16 cellular contexts compared by ENCODE assay signal in the genomic region with DNA sequence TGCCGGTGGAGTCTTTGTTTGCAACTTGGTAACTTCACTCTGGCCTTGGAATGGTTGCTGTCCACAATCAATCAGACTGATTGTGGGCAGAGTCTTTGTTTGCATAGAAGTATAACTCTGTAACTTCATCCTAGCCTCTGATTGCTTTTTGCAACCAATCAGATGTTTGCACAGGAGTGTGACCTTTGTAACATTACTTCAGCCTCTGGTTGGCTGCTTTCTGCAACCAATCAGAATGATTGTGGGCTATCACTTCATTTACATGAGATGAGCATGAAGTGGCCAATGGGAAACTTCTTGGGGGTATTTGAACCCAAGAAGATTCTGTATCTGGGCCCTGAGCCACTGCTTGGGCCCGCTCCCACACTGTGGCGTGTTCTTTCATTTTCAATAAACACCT.
"Had no signal": no experiment of that assay in that cellular context is flagged by ENCODE, and none has a peak within 500 bp of the region (broad histone marks: within the 10 kb centered on the region; RNA-seq: fewer than 3 reads in every experiment).

No MANE protein-coding gene starts in this region.

- H3K4me1 ChIP-seq: transverse colon had no signal

- H3K9me3 ChIP-seq: esophagus muscularis mucosa, gastrocnemius medialis, heart right ventricle, ovary, thoracic aorta, transverse colon had no signal

- DNase-seq: cerebellar nuclear complex; effector memory CD8-positive, alpha-beta T cell; gastrocnemius medialis; heart right ventricle; kidney; left cardiac atrium; mammary epithelial cell; natural killer cell; ovary; right cardiac atrium; stimulated activated CD4-positive, alpha-beta T cell treated with anti-CD3 and anti-CD28 coated beads, Interleukin-4, amount 100 ng/mL, for 24 hours; stimulated activated naive CD8-positive, alpha-beta T cell treated with anti-CD3 and anti-CD28 coated beads, Interleukin-15, amount 100 ng/mL, for 72 hours; transverse colon had no signal

- ATAC-seq: effector memory CD8-positive, alpha-beta T cell; gastrocnemius medialis; heart right ventricle; left cardiac atrium; natural killer cell; right cardiac atrium; stimulated activated memory B cell treated with anti-CD40 and anti-IgM and Interleukin-4, amounts not matched to agents 10 μg/mL and 1 μg/mL and 100 μg/mL, for 72 hours; stimulated activated naive CD8-positive, alpha-beta T cell treated with anti-CD3 and anti-CD28 coated beads, Interleukin-15, amount 100 ng/mL, for 72 hours had no signal

- H3K4me3 ChIP-seq: esophagus muscularis mucosa, gastrocnemius medialis, heart right ventricle, ovary, thoracic aorta, transverse colon had no signal

- H3K36me3 ChIP-seq: esophagus muscularis mucosa, gastrocnemius medialis, heart right ventricle, ovary, thoracic aorta, transverse colon had no signal
